In genomic region chr5:133232911-133233310, GRCh38 we compare ENCODE assay signal across 29 cellular contexts.
"Had no signal": no experiment of that assay in that cellular context is flagged by ENCODE, and none has a peak within 500 bp of the region (broad histone marks: within the 10 kb centered on the region; RNA-seq: fewer than 3 reads in every experiment).

No MANE protein-coding gene starts in this region.

- H3K4me1 Mint-ChIP-seq: activated CD4-positive, alpha-beta T cell treated with anti-CD3 and anti-CD28 coated beads, Interleukin-2, amount 10 ng/mL, durations not matched to agents 24 days and 14 days; activated CD8-positive, alpha-beta memory T cell treated with anti-CD3 and anti-CD28 coated beads, Interleukin-2, amount 10 ng/mL, durations not matched to agents 7 days and 5 days; activated naive CD8-positive, alpha-beta T cell treated with anti-CD3 and anti-CD28 coated beads, Interleukin-2, amount 10 ng/mL, durations not matched to agents 7 days and 5 days; central memory CD8-positive, alpha-beta T cell had no signal

- ATAC-seq: activated CD4-positive, alpha-beta T cell treated with anti-CD3 and anti-CD28 coated beads for 36 hours; activated CD8-positive, alpha-beta memory T cell treated with anti-CD3 and anti-CD28 coated beads, Interleukin-2, amount 10 ng/mL, durations not matched to agents 7 days and 5 days; activated CD8-positive, alpha-beta T cell treated with anti-CD3 and anti-CD28 coated beads, Interleukin-2, amount 10 ng/mL, durations not matched to agents 7 days and 5 days; activated naive CD4-positive, alpha-beta T cell treated with anti-CD3 and anti-CD28 coated beads, Interleukin-2, amount 50 U/mL, for 72 hours had no signal

- H3K4me3 ChIP-seq: ascending aorta, breast epithelium, coronary artery, dorsolateral prefrontal cortex had no signal

- H3K9me3 ChIP-seq: ascending aorta, breast epithelium had no signal

- H3K27me3 ChIP-seq: ascending aorta, breast epithelium, dorsolateral prefrontal cortex had no signal

- H3K4me1 ChIP-seq: ascending aorta had no signal

- H3K9me3 Mint-ChIP-seq: activated CD4-positive, alpha-beta memory T cell treated with anti-CD3 and anti-CD28 coated beads for 36 hours; activated CD4-positive, alpha-beta T cell treated with anti-CD3 and anti-CD28 coated beads, Interleukin-2, amount 10 ng/mL, durations not matched to agents 24 days and 14 days; activated naive CD4-positive, alpha-beta T cell treated with anti-CD3 and anti-CD28 coated beads, Interleukin-2, amount 10 ng/mL, durations not matched to agents 7 days and 5 days; activated naive CD4-positive, alpha-beta T cell treated with anti-CD3 and anti-CD28 coated beads, Interleukin-2, amount 50 U/mL, for 72 hours; activated naive CD8-positive, alpha-beta T cell treated with anti-CD3 and anti-CD28 coated beads, Interleukin-2, amount 10 ng/mL, durations not matched to agents 7 days and 5 days; activated T-helper 1 cell treated with anti-CD3 and anti-CD28 coated beads, Interleukin-12 subunit alpha, Interleukin-12 subunit beta, Interleukin-2, Interleukin-4 antibody, amounts not matched to agents 30 ng/mL and 10 ng/mL and 1 ng/mL, durations not matched to agents 14 hours and 24 hours and 36 hours; activated T-helper 2 cell treated with anti-CD3 and anti-CD28 coated beads, Interferon-gamma antibody, Interleukin-2, Interleukin-4, amounts not matched to agents 10 μg/mL and 5 μg/mL and 100 μg/mL, durations not matched to agents 14 hours and 24 hours and 36 hours; brain; central memory CD8-positive, alpha-beta T cell; dendritic cell treated with granulocyte-macrophage colony-stimulating factor and Interleukin-4, amounts not matched to agents 40 ng/mL and 50 ng/mL, for 4 days; endodermal cell had no signal

- H3K4me3 Mint-ChIP-seq: activated CD4-positive, alpha-beta memory T cell treated with anti-CD3 and anti-CD28 coated beads for 36 hours; activated CD4-positive, alpha-beta T cell treated with anti-CD3 and anti-CD28 coated beads for 36 hours; activated CD4-positive, alpha-beta T cell treated with anti-CD3 and anti-CD28 coated beads, Interleukin-2, amount 10 ng/mL, durations not matched to agents 24 days and 14 days; activated CD8-positive, alpha-beta memory T cell treated with anti-CD3 and anti-CD28 coated beads, Interleukin-2, amount 10 ng/mL, durations not matched to agents 7 days and 5 days; activated CD8-positive, alpha-beta T cell treated with anti-CD3 and anti-CD28 coated beads, Interleukin-2, amount 10 ng/mL, durations not matched to agents 7 days and 5 days; activated naive CD4-positive, alpha-beta T cell treated with anti-CD3 and anti-CD28 coated beads, Interleukin-2, amount 10 ng/mL, durations not matched to agents 7 days and 5 days; activated naive CD8-positive, alpha-beta T cell treated with anti-CD3 and anti-CD28 coated beads, Interleukin-2, amount 10 ng/mL, durations not matched to agents 7 days and 5 days; activated T-helper 1 cell treated with anti-CD3 and anti-CD28 coated beads, Interleukin-12 subunit alpha, Interleukin-12 subunit beta, Interleukin-2, Interleukin-4 antibody, amounts not matched to agents 30 ng/mL and 10 ng/mL and 1 ng/mL, durations not matched to agents 14 hours and 24 hours and 36 hours; brain; central memory CD8-positive, alpha-beta T cell; dendritic cell treated with granulocyte-macrophage colony-stimulating factor and Interleukin-4, amounts not matched to agents 40 ng/mL and 50 ng/mL, for 4 days; endodermal cell had no signal

- H3K36me3 ChIP-seq: ascending aorta, breast epithelium had no signal

- H3K27me3 Mint-ChIP-seq: activated CD4-positive, alpha-beta memory T cell treated with anti-CD3 and anti-CD28 coated beads for 36 hours; activated CD4-positive, alpha-beta T cell treated with anti-CD3 and anti-CD28 coated beads for 36 hours had no signal

- DNase-seq: activated CD4-positive, alpha-beta memory T cell treated with anti-CD3 and anti-CD28 coated beads for 36 hours; activated CD4-positive, alpha-beta T cell treated with anti-CD3 and anti-CD28 coated beads for 36 hours; activated CD4-positive, alpha-beta T cell treated with anti-CD3 and anti-CD28 coated beads, Interleukin-2, amount 10 ng/mL, durations not matched to agents 24 days and 14 days; activated CD4-positive, CD25-positive, alpha-beta regulatory T cell; activated CD4-positive, CD25-positive, alpha-beta regulatory T cell treated with anti-CD3 and anti-CD28 coated beads, Interleukin-2, amount 50 U/mL, for 72 hours; activated CD8-positive, alpha-beta memory T cell treated with anti-CD3 and anti-CD28 coated beads, Interleukin-2, amount 10 ng/mL, durations not matched to agents 7 days and 5 days; activated CD8-positive, alpha-beta memory T cell treated with anti-CD3 and anti-CD28 coated beads, Interleukin-2, amount 50 U/mL, for 4 hours; activated CD8-positive, alpha-beta T cell treated with anti-CD3 and anti-CD28 coated beads, Interleukin-2, amount 10 ng/mL, durations not matched to agents 7 days and 5 days; activated effector memory CD4-positive, alpha-beta T cell treated with anti-CD3 and anti-CD28 coated beads, Interleukin-2, amount 50 U/mL, for 16 hours; activated naive CD4-positive, alpha-beta T cell; activated naive CD4-positive, alpha-beta T cell treated with anti-CD3 and anti-CD28 coated beads, Interleukin-2, amount 10 ng/mL, durations not matched to agents 7 days and 5 days; activated naive CD8-positive, alpha-beta T cell treated with anti-CD3 and anti-CD28 coated beads, Interleukin-2, amount 10 ng/mL, durations not matched to agents 7 days and 5 days; activated T-cell treated with anti-CD3 and anti-CD28 coated beads, Interleukin-2, amount 50 U/mL, for 1 hour; activated T-cell treated with anti-CD3 and anti-CD28 coated beads, Interleukin-2, amount 50 U/mL, for 48 hours; dorsolateral prefrontal cortex; effector memory CD4-positive, alpha-beta T cell; endodermal cell; foreskin fibroblast; glutamatergic neuron; T-helper 2 cell had no signal

- H3K27ac Mint-ChIP-seq: activated CD4-positive, alpha-beta memory T cell treated with anti-CD3 and anti-CD28 coated beads for 36 hours; activated CD4-positive, alpha-beta T cell treated with anti-CD3 and anti-CD28 coated beads for 36 hours; activated CD4-positive, alpha-beta T cell treated with anti-CD3 and anti-CD28 coated beads, Interleukin-2, amount 10 ng/mL, durations not matched to agents 24 days and 14 days; activated CD8-positive, alpha-beta memory T cell treated with anti-CD3 and anti-CD28 coated beads, Interleukin-2, amount 10 ng/mL, durations not matched to agents 7 days and 5 days; activated CD8-positive, alpha-beta T cell treated with anti-CD3 and anti-CD28 coated beads, Interleukin-2, amount 10 ng/mL, durations not matched to agents 7 days and 5 days; activated naive CD4-positive, alpha-beta T cell treated with anti-CD3 and anti-CD28 coated beads, Interleukin-2, amount 10 ng/mL, durations not matched to agents 7 days and 5 days; activated naive CD4-positive, alpha-beta T cell treated with anti-CD3 and anti-CD28 coated beads, Interleukin-2, amount 50 U/mL, for 72 hours; activated naive CD8-positive, alpha-beta T cell treated with anti-CD3 and anti-CD28 coated beads, Interleukin-2, amount 10 ng/mL, durations not matched to agents 7 days and 5 days; activated T-helper 1 cell treated with anti-CD3 and anti-CD28 coated beads, Interleukin-12 subunit alpha, Interleukin-12 subunit beta, Interleukin-2, Interleukin-4 antibody, amounts not matched to agents 30 ng/mL and 10 ng/mL and 1 ng/mL, durations not matched to agents 14 hours and 24 hours and 36 hours; activated T-helper 2 cell treated with anti-CD3 and anti-CD28 coated beads, Interferon-gamma antibody, Interleukin-2, Interleukin-4, amounts not matched to agents 10 μg/mL and 5 μg/mL and 100 μg/mL, durations not matched to agents 14 hours and 24 hours and 36 hours; brain; dendritic cell treated with granulocyte-macrophage colony-stimulating factor and Interleukin-4, amounts not matched to agents 40 ng/mL and 50 ng/mL, for 4 days; endodermal cell had no signal

- H3K27ac ChIP-seq: ascending aorta, breast epithelium, coronary artery, dorsolateral prefrontal cortex had no signal

- H3K36me3 Mint-ChIP-seq: activated CD4-positive, alpha-beta memory T cell treated with anti-CD3 and anti-CD28 coated beads for 36 hours; activated CD8-positive, alpha-beta memory T cell treated with anti-CD3 and anti-CD28 coated beads, Interleukin-2, amount 10 ng/mL, durations not matched to agents 7 days and 5 days; activated naive CD4-positive, alpha-beta T cell treated with anti-CD3 and anti-CD28 coated beads, Interleukin-2, amount 10 ng/mL, durations not matched to agents 7 days and 5 days; activated naive CD4-positive, alpha-beta T cell treated with anti-CD3 and anti-CD28 coated beads, Interleukin-2, amount 50 U/mL, for 72 hours; activated naive CD8-positive, alpha-beta T cell treated with anti-CD3 and anti-CD28 coated beads, Interleukin-2, amount 10 ng/mL, durations not matched to agents 7 days and 5 days; brain had no signal
